In genomic region chr11:123137496-123138270, GRCh38 we compare ENCODE assay signal across 9 cellular contexts. TPM values are rescaled to one million over a fixed set of nuclear protein-coding genes. Genes with fewer than 3 reads are reported as not detected.
DNase-seq lines count a peak whose midpoint lies in the region; ATAC-seq and TF ChIP-seq lines count a peak whose summit lies in the region.
"Had no signal": no experiment of that assay in that cellular context is flagged by ENCODE, and none has a peak within 500 bp of the region (broad histone marks: within the 10 kb centered on the region; RNA-seq: fewer than 3 reads in every experiment).

No MANE protein-coding gene starts in this region.

- ATAC-seq in GM21367 (IDR thresholded peaks at IDR 0.05; ENCODE audit: unreplicated experiment) (no peak), HG03457 (IDR thresholded peaks at IDR 0.05; ENCODE audit: unreplicated experiment) (no peak)
- no peak for ATAC-seq in CD8-positive, alpha-beta T cell

- no peak overlapping the region for H3K27ac Mint-ChIP-seq in CD8-positive, alpha-beta T cell

- intact Hi-C loops in CD8-positive, alpha-beta T cell (cut with DNase I, micrococcal nuclease) = no loop called here

- TF ChIP-seq RAD21 in liver (IDR thresholded peaks at IDR 0.05) = no peak

- no peaks in the 10 kb centered on the region for H3K27me3 Mint-ChIP-seq in CD8-positive, alpha-beta T cell (ENCODE audit: low read depth)

- 79% methylated on average over 22 of the region's 23 CpGs for WGBS in HUES64
- WGBS in liver = 34% methylated on average over 23 of the region's 23 CpGs
- 9 to 11% methylated on average over 21 to 23 of the region's 23 CpGs for WGBS in tibial nerve, 2 donors

- no peaks in the 10 kb centered on the region for H3K9me3 Mint-ChIP-seq in CD8-positive, alpha-beta T cell

- TF ChIP-seq CTCF in choroid plexus epithelial cell (conservative IDR thresholded peaks at IDR 0.05; ENCODE audit: low read depth, low read length) (peak; percentile 34), liver (IDR thresholded peaks at IDR 0.05; ENCODE audit: low read depth, low read length, missing input control) (no peak), tibial nerve (IDR thresholded peaks at IDR 0.05) (no peak)
- no peak for TF ChIP-seq CTCF in CD8-positive, alpha-beta T cell (IDR thresholded peaks at IDR 0.05)

- H3K27me3 ChIP-seq in HUES64 (ENCODE audit: insufficient read depth, low read length) (no peaks in the 10 kb centered on the region), liver (ENCODE audit: control insufficient read depth in 4 of 4, insufficient read depth in 4 of 4, low read length in 3 of 4) (no peaks in the 10 kb centered on the region), tibial nerve (no peaks in the 10 kb centered on the region)
- H3K27me3 ChIP-seq in CD8-positive, alpha-beta T cell (ENCODE audit: insufficient read depth, low read length) = no peaks in the 10 kb centered on the region

- no peaks in the 10 kb centered on the region for H3K36me3 Mint-ChIP-seq in CD8-positive, alpha-beta T cell

- H3K4me3 ChIP-seq in HUES64 (ENCODE audit: low read length) (no peak overlapping the region), choroid plexus epithelial cell (ENCODE audit: low read depth, low read length) (peak overlapping the region; percentile 34), liver (ENCODE audit: low read depth in 1 of 3, low read length in 3 of 3) (no peak overlapping the region), tibial nerve (peak overlapping the region in 3 of 4 donors; percentile 3 to 11 (median 7))
- no peak overlapping the region for H3K4me3 ChIP-seq in CD8-positive, alpha-beta T cell (ENCODE audit: low read depth, low read length)

- H3K36me3 ChIP-seq in HUES64 (ENCODE audit: insufficient read depth, low read length) (no peaks in the 10 kb centered on the region), liver (ENCODE audit: control insufficient read depth in 4 of 4, insufficient read depth in 3 of 4, low read depth in 1 of 4, low read length in 3 of 4) (no peaks in the 10 kb centered on the region), tibial nerve (no peaks in the 10 kb centered on the region)
- H3K36me3 ChIP-seq in CD8-positive, alpha-beta T cell (ENCODE audit: insufficient read depth, low read length) = no peaks in the 10 kb centered on the region

- CTCF ChIA-PET in CD8-positive, alpha-beta T cell (lab: Charles Lee) = interaction anchor here (1.2 kb wide), 1 partner anchor 109 kb away, joined by 3 read pairs; no protein-coding TSS in a partner anchor

- peaks cover 8% of the 10 kb centered on the region; the same call in 1 of the 2 replicates for H3K4me1 ChIP-seq in HUES64 (ENCODE audit: insufficient read depth, low read length)
- H3K4me1 ChIP-seq in liver (ENCODE audit: control insufficient read depth in 4 of 4, insufficient read depth in 4 of 4, low read length in 3 of 4) = no peaks in the 10 kb centered on the region
- H3K4me1 ChIP-seq in tibial nerve = peaks cover 0 to 23% (median 2%) of the 10 kb centered on the region in 4 donors
- no peaks in the 10 kb centered on the region for H3K4me1 ChIP-seq in CD8-positive, alpha-beta T cell (ENCODE audit: insufficient read depth, low read length)

- DNase-seq in choroid plexus epithelial cell (ENCODE audit: low read depth) (peak; percentile 75), tibial nerve (ENCODE audit: low spot score in 2 of 2) (peak; percentile 72 to 79), T-helper 9 cell (no peak)
- no peak for DNase-seq in CD8-positive, alpha-beta T cell
- DNase-seq: NCI-H524 treated with DMSO at 0.1 percent for 48 hours had no signal

- no peaks in the 10 kb centered on the region for H3K9me3 ChIP-seq in HUES64 (ENCODE audit: insufficient read depth, low read depth, low read length)
- H3K9me3 ChIP-seq in liver (ENCODE audit: control insufficient read depth in 4 of 4, low read length in 3 of 4) = no peaks in the 10 kb centered on the region
- no peaks in the 10 kb centered on the region for H3K9me3 ChIP-seq in tibial nerve
- H3K9me3 ChIP-seq in CD8-positive, alpha-beta T cell (ENCODE audit: low read length) = no peaks in the 10 kb centered on the region

- POLR2A ChIA-PET in CD8-positive, alpha-beta T cell (lab: Charles Lee) = no interaction called here

- peak overlapping the region; percentile 58; the same call in 1 of the 2 replicates for H3K9ac ChIP-seq in HUES64 (ENCODE audit: low read depth, low read length)
- no peak overlapping the region for H3K9ac ChIP-seq in liver (ENCODE audit: low read depth in 1 of 2, low read length in 2 of 2)

- no peak overlapping the region for H3K4me3 Mint-ChIP-seq in CD8-positive, alpha-beta T cell

- peaks cover 2% of the 10 kb centered on the region for H3K4me1 Mint-ChIP-seq in CD8-positive, alpha-beta T cell (ENCODE audit: low read depth)

- H3K27ac ChIP-seq in HUES64 (ENCODE audit: low read depth, low read length) = peak overlapping the region; percentile 36; the same call in 1 of the 2 replicates
- no peak overlapping the region for H3K27ac ChIP-seq in liver (ENCODE audit: low read depth in 1 of 2, low read length in 2 of 2)
- peak overlapping the region in 3 of 4 donors; percentile 71 to 83 (median 79) for H3K27ac ChIP-seq in tibial nerve
- H3K27ac ChIP-seq in CD8-positive, alpha-beta T cell (ENCODE audit: low read depth, low read length) = no peak overlapping the region

- peak in 1 of 2 donors; percentile 72 for TF ChIP-seq EP300 in tibial nerve (IDR thresholded peaks at IDR 0.05)

- TF ChIP-seq POLR2A in tibial nerve (IDR thresholded peaks at IDR 0.05) = no peak

TF ChIP-seq in liver, 16 proteins besides CTCF, POLR2A, EP300 and RAD21:
- TF ChIP-seq GABPA (IDR thresholded peaks at IDR 0.05 in 1 of 2, conservative IDR thresholded peaks at IDR 0.05 in 1 of 2) = no peak
- peak; percentile 77 for TF ChIP-seq NR2F2 (IDR thresholded peaks at IDR 0.05)
TF ChIP-seq in liver: peak in this region for 1.

RNA-seq across cellular contexts. Expression of gene CLMP, which starts 57.4 kb away (rescaled TPM):
- 14.7 TPM for polyA plus RNA-seq in HUES64 (2013, experiment 1 of 2)
- polyA plus RNA-seq in HUES64 (2013, experiment 2 of 2) = 12.2 TPM
- 1 to 10 TPM in 1 of 2 donors, under 1 TPM in 1; 0.28 to 1.3 TPM for total RNA-seq in liver
- under 1 TPM; 0.12 to 0.42 TPM for polyA plus RNA-seq in liver
- total RNA-seq in tibial nerve = 10 to 100 TPM; 82.5 to 98.6 (median 89.7) TPM
- total RNA-seq in CD8-positive, alpha-beta T cell = under 1 TPM; 0.05 to 0.11 TPM

Comparison
In these comparisons a context has a peak if more than half of its experiments do, and no peak if none do; other contexts are left out.
1. H3K27ac ChIP-seq: peak in HUES64 (single experiment) and tibial nerve (3 of 4); none in liver (0 of 2) and CD8-positive, alpha-beta T cell (single experiment).
2. H3K4me3 ChIP-seq: peak in choroid plexus epithelial cell (single experiment) and tibial nerve (3 of 4); none in HUES64 (single experiment), liver (0 of 3) and CD8-positive, alpha-beta T cell (single experiment).
3. DNase-seq: peak in choroid plexus epithelial cell (single experiment) and tibial nerve (2 of 2); none in T-helper 9 cell (single experiment) and CD8-positive, alpha-beta T cell (0 of 7).
4. RNA of gene CLMP, which starts 57.4 kb away (total RNA-seq): 82.5 to 98.6 TPM in tibial nerve; 0.28 to 1.3 TPM in liver and 0.05 to 0.11 TPM in CD8-positive, alpha-beta T cell; every median in the first group is over 10 times any median in the second.